8 cellular contexts compared by ENCODE assay signal in genomic region chr10:101536800-101537199, GRCh38. TPM values are rescaled to one million over a fixed set of nuclear protein-coding genes. Genes with fewer than 3 reads are reported as not detected.
DNase-seq lines count a peak whose midpoint lies in the region; ATAC-seq and TF ChIP-seq lines count a peak whose summit lies in the region.

No MANE protein-coding gene starts in this region.

- DNase-seq in heart right ventricle, result no peak
- DNase-seq in left cardiac atrium, result no peak
- DNase-seq in OCI-M1 (lab: John Stamatoyannopoulos, UW), result peak; percentile 89
- peak; percentile 62 for DNase-seq in fibroblast of the aortic adventitia (ENCODE audit: low read depth)
- DNase-seq in type B pancreatic cell (ENCODE audit: extremely low spot score, unreplicated experiment), result no peak
- no peak for DNase-seq in superior temporal gyrus (ENCODE audit: extremely low spot score)

- intact Hi-C loops in heart right ventricle (cut with DNase I), result no loop called here
- intact Hi-C loops in left cardiac atrium (cut with DNase I), result no loop called here

- no peaks in the 10 kb centered on the region for H3K9me3 ChIP-seq in heart right ventricle

- no peak overlapping the region for H3K4me3 Mint-ChIP-seq in type B pancreatic cell

- no peaks in the 10 kb centered on the region for H3K27me3 Mint-ChIP-seq in type B pancreatic cell

- H3K4me1 Mint-ChIP-seq in type B pancreatic cell (ENCODE audit: unreplicated experiment), result no peaks in the 10 kb centered on the region

- no peak overlapping the region for H3K27ac Mint-ChIP-seq in type B pancreatic cell

- H3K27me3 ChIP-seq in heart right ventricle, result no peaks in the 10 kb centered on the region

- TF ChIP-seq CTCF in heart right ventricle (IDR thresholded peaks at IDR 0.05) (peak in 7 of 9 donors; percentile 43 to 66 (median 48)), fibroblast of the aortic adventitia (IDR thresholded peaks at IDR 0.05; ENCODE audit: insufficient read depth, low read length) (peak; percentile 62), type B pancreatic cell (conservative IDR thresholded peaks at IDR 0.05) (peak; percentile 74)

- ATAC-seq in heart right ventricle (no peak), left cardiac atrium (no peak), GM18861 (IDR thresholded peaks at IDR 0.05; ENCODE audit: unreplicated experiment) (no peak), GM21360 (IDR thresholded peaks at IDR 0.05; ENCODE audit: unreplicated experiment) (no peak)

- H3K36me3 Mint-ChIP-seq in type B pancreatic cell, result peaks cover 32% of the 10 kb centered on the region

- H3K9me3 Mint-ChIP-seq in type B pancreatic cell, result no peaks in the 10 kb centered on the region

- peaks cover 0 to 96% (median 19%) of the 10 kb centered on the region in 9 donors for H3K36me3 ChIP-seq in heart right ventricle

- no peak overlapping the region for H3K27ac ChIP-seq in heart right ventricle

- no peaks in the 10 kb centered on the region for H3K4me1 ChIP-seq in heart right ventricle

- H3K4me3 ChIP-seq in heart right ventricle (no peak overlapping the region), fibroblast of the aortic adventitia (ENCODE audit: low read depth, low read length) (no peak overlapping the region)

RNA-seq across cellular contexts. Expression of gene POLL, which starts 51.3 kb away (rescaled TPM):
- total RNA-seq in heart right ventricle (10 to 100 TPM; 13.8 to 23.0 (median 17.1) TPM), left cardiac atrium (10 to 100 TPM; 16.2 to 19.3 TPM), fibroblast of the aortic adventitia (ENCODE audit: low replicate concordance) (11.1 and 16.8 TPM in 2 replicates), type B pancreatic cell (ENCODE audit: low replicate concordance) (39.3 and 39.8 TPM in 2 replicates)
- 10 to 100 TPM; 13.1 to 27.9 TPM for polyA plus RNA-seq in heart right ventricle

RNA-seq across cellular contexts. Expression of gene DPCD, which starts 51.3 kb away (rescaled TPM):
- total RNA-seq in heart right ventricle (10 to 100 TPM; 12.9 to 32.0 (median 24.6) TPM), left cardiac atrium (10 to 100 TPM; 15.5 to 17.6 TPM), fibroblast of the aortic adventitia (ENCODE audit: low replicate concordance) (46.3 and 76.9 TPM in 2 replicates), type B pancreatic cell (ENCODE audit: low replicate concordance) (32.3 and 37.3 TPM in 2 replicates)
- polyA plus RNA-seq in heart right ventricle, result 10 to 100 TPM; 25.1 to 46.8 TPM

Comparison
In these comparisons a context has a peak if more than half of its experiments do, and no peak if none do; other contexts are left out.
1. DNase-seq: peak in OCI-M1 (single experiment) and fibroblast of the aortic adventitia (single experiment); none in heart right ventricle (0 of 2), left cardiac atrium (single experiment), type B pancreatic cell (single experiment) and superior temporal gyrus (single experiment).
2. Peak in every context shown above with its lines, with median percentiles within 50 percentile points of each other: CTCF ChIP-seq.